20 cellular contexts compared by ENCODE assay signal in genomic region chr4:95524184-95524583, GRCh38. TPM values are rescaled to one million over a fixed set of nuclear protein-coding genes. Genes with fewer than 3 reads are reported as not detected.
"Had no signal": no experiment of that assay in that cellular context is flagged by ENCODE, and none has a peak within 500 bp of the region (broad histone marks: within the 10 kb centered on the region; RNA-seq: fewer than 3 reads in every experiment).

No MANE protein-coding gene starts in this region.

- H3K4me1 ChIP-seq: lower lobe of right lung, parathyroid adenoma, sigmoid colon had no signal

- H3K9ac ChIP-seq: parathyroid adenoma had no signal

- H3K27ac Mint-ChIP-seq: activated naive CD4-positive, alpha-beta T cell treated with anti-CD3 and anti-CD28 coated beads, Interleukin-2, amount 50 U/mL, for 72 hours; activated T-helper 1 cell treated with anti-CD3 and anti-CD28 coated beads, Interleukin-12 subunit alpha, Interleukin-12 subunit beta, Interleukin-2, Interleukin-4 antibody, amounts not matched to agents 30 ng/mL and 10 ng/mL and 1 ng/mL, durations not matched to agents 14 hours and 24 hours and 36 hours; endodermal cell; natural killer cell treated with Interleukin-12 subunit alpha and Interleukin-12 subunit beta and Interleukin-15 and Interleukin-18, amount 100 ng/mL, for 72 hours; stimulated activated memory B cell treated with anti-CD40 and anti-IgM and Interleukin-4, amounts not matched to agents 10 μg/mL and 1 μg/mL and 100 μg/mL, for 72 hours had no signal

- ATAC-seq: activated naive CD4-positive, alpha-beta T cell treated with anti-CD3 and anti-CD28 coated beads, Interleukin-2, amount 50 U/mL, for 72 hours; lower lobe of right lung; natural killer cell treated with Interleukin-12 subunit alpha and Interleukin-12 subunit beta and Interleukin-15 and Interleukin-18, amount 100 ng/mL, for 72 hours; stimulated activated memory B cell treated with anti-CD40 and anti-IgM and Interleukin-4, amounts not matched to agents 10 μg/mL and 1 μg/mL and 100 μg/mL, for 72 hours had no signal

- H3K36me3 ChIP-seq: adrenal gland, lower lobe of right lung, sigmoid colon, WERI-Rb-1 had no signal

- H3K27me3 ChIP-seq: adrenal gland, sigmoid colon had no signal

- H3K27ac ChIP-seq: adrenal gland, epithelial cell of prostate, lower lobe of right lung, parathyroid adenoma, sigmoid colon, WERI-Rb-1 had no signal

- H3K9me3 Mint-ChIP-seq: activated naive CD4-positive, alpha-beta T cell treated with anti-CD3 and anti-CD28 coated beads, Interleukin-2, amount 50 U/mL, for 72 hours; activated T-helper 1 cell treated with anti-CD3 and anti-CD28 coated beads, Interleukin-12 subunit alpha, Interleukin-12 subunit beta, Interleukin-2, Interleukin-4 antibody, amounts not matched to agents 30 ng/mL and 10 ng/mL and 1 ng/mL, durations not matched to agents 14 hours and 24 hours and 36 hours; endodermal cell; stimulated activated memory B cell treated with anti-CD40 and anti-IgM and Interleukin-4, amounts not matched to agents 10 μg/mL and 1 μg/mL and 100 μg/mL, for 72 hours had no signal

- H3K4me1 Mint-ChIP-seq: stimulated activated memory B cell treated with anti-CD40 and anti-IgM and Interleukin-4, amounts not matched to agents 10 μg/mL and 1 μg/mL and 100 μg/mL, for 72 hours had no signal

- H3K27me3 Mint-ChIP-seq: natural killer cell treated with Interleukin-12 subunit alpha and Interleukin-12 subunit beta and Interleukin-15 and Interleukin-18, amount 100 ng/mL, for 72 hours; stimulated activated memory B cell treated with anti-CD40 and anti-IgM and Interleukin-4, amounts not matched to agents 10 μg/mL and 1 μg/mL and 100 μg/mL, for 72 hours had no signal

- DNase-seq: activated CD4-positive, alpha-beta T cell treated with anti-CD3 and anti-CD28 coated beads for 1 hour; activated CD8-positive, alpha-beta memory T cell treated with anti-CD3 and anti-CD28 coated beads for 24 hours; activated gamma-delta T cell treated with Interleukin-2 at 50 U/mL for 16 hours; adrenal gland; endodermal cell; foreskin fibroblast; hippocampal formation; islet precursor cell; lower lobe of right lung; sigmoid colon; stimulated activated CD4-positive, alpha-beta T cell treated with anti-CD3 and anti-CD28 coated beads, Interleukin-4, amount 100 ng/mL, for 4 hours; T-helper 2 cell; WERI-Rb-1 had no signal

- H3K4me3 ChIP-seq: adrenal gland, lower lobe of right lung, sigmoid colon had no signal

- H2AFZ ChIP-seq: parathyroid adenoma had no signal

- H3K9me3 ChIP-seq: adrenal gland, lower lobe of right lung, sigmoid colon had no signal

- H3K79me2 ChIP-seq: parathyroid adenoma had no signal

- H3K4me3 Mint-ChIP-seq: activated T-helper 1 cell treated with anti-CD3 and anti-CD28 coated beads, Interleukin-12 subunit alpha, Interleukin-12 subunit beta, Interleukin-2, Interleukin-4 antibody, amounts not matched to agents 30 ng/mL and 10 ng/mL and 1 ng/mL, durations not matched to agents 14 hours and 24 hours and 36 hours; endodermal cell; natural killer cell treated with Interleukin-12 subunit alpha and Interleukin-12 subunit beta and Interleukin-15 and Interleukin-18, amount 100 ng/mL, for 72 hours; stimulated activated memory B cell treated with anti-CD40 and anti-IgM and Interleukin-4, amounts not matched to agents 10 μg/mL and 1 μg/mL and 100 μg/mL, for 72 hours had no signal

- H3K36me3 Mint-ChIP-seq: activated naive CD4-positive, alpha-beta T cell treated with anti-CD3 and anti-CD28 coated beads, Interleukin-2, amount 50 U/mL, for 72 hours; natural killer cell treated with Interleukin-12 subunit alpha and Interleukin-12 subunit beta and Interleukin-15 and Interleukin-18, amount 100 ng/mL, for 72 hours; stimulated activated memory B cell treated with anti-CD40 and anti-IgM and Interleukin-4, amounts not matched to agents 10 μg/mL and 1 μg/mL and 100 μg/mL, for 72 hours had no signal

RNA-seq across cellular contexts. Expression of gene UNC5C, which starts 24.6 kb away (rescaled TPM):
- total RNA-seq: activated naive CD4-positive, alpha-beta T cell treated with anti-CD3 and anti-CD28 coated beads, Interleukin-2, amount 50 U/mL, for 72 hours; activated T-helper 1 cell treated with anti-CD3 and anti-CD28 coated beads, Interleukin-12 subunit alpha, Interleukin-12 subunit beta, Interleukin-2, Interleukin-4 antibody, amounts not matched to agents 30 ng/mL and 10 ng/mL and 1 ng/mL, durations not matched to agents 14 hours and 24 hours and 36 hours; dermis microvascular lymphatic vessel endothelial cell; natural killer cell treated with Interleukin-12 subunit alpha and Interleukin-12 subunit beta and Interleukin-15 and Interleukin-18, amount 100 ng/mL, for 72 hours had no signal
